ENCODE assay signal across 24 cellular contexts in genomic region chr3:178808748-178809147, GRCh38.
"Had no signal": no experiment of that assay in that cellular context is flagged by ENCODE, and none has a peak within 500 bp of the region (broad histone marks: within the 10 kb centered on the region; RNA-seq: fewer than 3 reads in every experiment).

No MANE protein-coding gene starts in this region.

- DNase-seq: effector CD8-positive, alpha-beta T cell; endodermal cell; foreskin fibroblast; gastrocnemius medialis; head of caudate nucleus; left ventricle myocardium superior; lower lobe of right lung; naive thymus-derived CD8-positive, alpha-beta T cell; nephron progenitor cell; nucleus accumbens; sigmoid colon; stimulated activated CD4-positive, alpha-beta T cell treated with anti-CD3 and anti-CD28 coated beads, Interleukin-2, amount 100 ng/mL, for 24 hours; stimulated activated CD4-positive, alpha-beta T cell treated with anti-CD3 and anti-CD28 coated beads, Interleukin-4, amount 100 ng/mL, for 24 hours; stimulated activated naive CD4-positive, alpha-beta T cell treated with Interleukin-2 at 50 U/mL for 16 hours; stomach; thyroid gland; trophoblast cell had no signal

- H3K36me3 ChIP-seq: gastrocnemius medialis, lower lobe of right lung, prostate gland, right atrium auricular region, sigmoid colon, stomach, thyroid gland, vagina had no signal

- H3K27me3 ChIP-seq: gastrocnemius medialis, right atrium auricular region, sigmoid colon, stomach, thyroid gland, vagina had no signal

- FAIRE-seq: keratinocyte had no signal

- H3K9me3 ChIP-seq: gastrocnemius medialis, lower lobe of right lung, prostate gland, right atrium auricular region, sigmoid colon, stomach, thyroid gland, vagina had no signal

- H3K4me3 ChIP-seq: gastrocnemius medialis, lower lobe of right lung, prostate gland, right atrium auricular region, sigmoid colon, stomach, thyroid gland, vagina had no signal

- H3K4me1 ChIP-seq: gastrocnemius medialis, lower lobe of right lung, prostate gland, right atrium auricular region, sigmoid colon, stomach, thyroid gland, vagina had no signal

- ATAC-seq: esophagus mucosa; gastrocnemius medialis; left ventricle myocardium superior; lower lobe of right lung; naive thymus-derived CD8-positive, alpha-beta T cell; stimulated activated effector memory CD8-positive, alpha-beta T cell treated with anti-CD3 and anti-CD28 coated beads, Interleukin-12 subunit alpha, Interleukin-12 subunit beta, amount 100 ng/mL, for 72 hours had no signal

- H3K27ac ChIP-seq: epithelial cell of prostate, gastrocnemius medialis, lower lobe of right lung, prostate gland, right atrium auricular region, sigmoid colon, stomach, thyroid gland, vagina had no signal
